In the genomic region with DNA sequence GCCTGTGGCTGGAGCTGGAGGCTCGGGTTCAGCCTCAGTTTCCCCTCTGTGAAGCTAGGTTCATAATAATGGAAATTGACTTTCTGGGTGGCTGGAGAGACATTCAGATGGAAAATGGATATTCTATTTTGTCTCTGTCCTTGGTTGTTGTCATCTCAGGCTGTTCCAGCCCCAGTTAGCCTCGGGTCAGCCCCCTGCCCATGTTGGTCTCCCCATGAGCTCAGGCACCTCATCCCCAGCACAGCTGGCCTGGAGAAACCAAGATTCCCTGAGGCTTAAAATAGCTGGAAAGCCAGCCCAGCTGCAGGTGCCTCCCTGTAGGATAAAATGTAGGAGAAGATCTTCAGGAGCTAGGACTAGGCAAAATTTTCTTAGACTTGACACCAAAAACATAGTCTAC, we compare ENCODE assay signal across 25 cellular contexts.
"Had no signal": no experiment of that assay in that cellular context is flagged by ENCODE, and none has a peak within 500 bp of the region (broad histone marks: within the 10 kb centered on the region; RNA-seq: fewer than 3 reads in every experiment).

No MANE protein-coding gene starts in this region.

- H3K27me3 ChIP-seq: pancreas, right atrium auricular region, right lobe of liver, tibial nerve, uterus had no signal

- H3K4me1 ChIP-seq: left lung, lower lobe of right lung, right atrium auricular region, right lobe of liver, tibial nerve, uterus had no signal

- DNase-seq: hypothalamus; immature natural killer cell; kidney; left colon; left lung; lower lobe of right lung; mammary epithelial cell; mesenchymal stem cell; naive B cell; nucleus accumbens; right lobe of liver; stimulated activated CD4-positive, alpha-beta T cell treated with anti-CD3 and anti-CD28 coated beads, Interleukin-1b, Interleukin-23, amount 100 ng/mL, for 48 hours; stimulated activated CD4-positive, alpha-beta T cell treated with anti-CD3 and anti-CD28 coated beads, Interleukin-2, amount 100 ng/mL, for 48 hours; stimulated activated CD4-positive, alpha-beta T cell treated with anti-CD3 and anti-CD28 coated beads, Interleukin-4, amount 100 ng/mL, for 4 hours; stimulated activated CD8-positive, alpha-beta memory T cell treated with anti-CD3 and anti-CD28 coated beads, Interleukin-4, amount 100 ng/mL, for 48 hours; stimulated activated naive CD4-positive, alpha-beta T cell treated with Interleukin-2 at 50 U/mL for 16 hours; stimulated activated naive CD8-positive, alpha-beta T cell treated with anti-CD3 and anti-CD28 coated beads, Interleukin-15, amount 100 ng/mL, for 72 hours; substantia nigra; uterus had no signal

- H3K4me2 ChIP-seq: smooth muscle cell had no signal

- H3K27ac ChIP-seq: left lung, lower lobe of right lung, pancreas, right atrium auricular region, right lobe of liver, tibial nerve, uterus had no signal

- H3K36me3 ChIP-seq: left lung, lower lobe of right lung, pancreas, right atrium auricular region, right lobe of liver, tibial nerve, uterus had no signal

- ATAC-seq: left colon; left lung; lower lobe of right lung; pancreas; right lobe of liver; stimulated activated memory B cell treated with anti-CD40 and anti-IgM and Interleukin-4, amounts not matched to agents 10 μg/mL and 1 μg/mL and 100 μg/mL, for 72 hours; stimulated activated naive CD8-positive, alpha-beta T cell treated with anti-CD3 and anti-CD28 coated beads, Interleukin-15, amount 100 ng/mL, for 72 hours had no signal

- H3K9me3 ChIP-seq: lower lobe of right lung, pancreas, right atrium auricular region, right lobe of liver, tibial nerve, uterus had no signal

- FAIRE-seq: islet of Langerhans, kidney, pancreas had no signal

- H3K4me3 ChIP-seq: left lung, lower lobe of right lung, pancreas, right atrium auricular region, right lobe of liver, smooth muscle cell, tibial nerve, uterus had no signal
